In the genomic region with DNA sequence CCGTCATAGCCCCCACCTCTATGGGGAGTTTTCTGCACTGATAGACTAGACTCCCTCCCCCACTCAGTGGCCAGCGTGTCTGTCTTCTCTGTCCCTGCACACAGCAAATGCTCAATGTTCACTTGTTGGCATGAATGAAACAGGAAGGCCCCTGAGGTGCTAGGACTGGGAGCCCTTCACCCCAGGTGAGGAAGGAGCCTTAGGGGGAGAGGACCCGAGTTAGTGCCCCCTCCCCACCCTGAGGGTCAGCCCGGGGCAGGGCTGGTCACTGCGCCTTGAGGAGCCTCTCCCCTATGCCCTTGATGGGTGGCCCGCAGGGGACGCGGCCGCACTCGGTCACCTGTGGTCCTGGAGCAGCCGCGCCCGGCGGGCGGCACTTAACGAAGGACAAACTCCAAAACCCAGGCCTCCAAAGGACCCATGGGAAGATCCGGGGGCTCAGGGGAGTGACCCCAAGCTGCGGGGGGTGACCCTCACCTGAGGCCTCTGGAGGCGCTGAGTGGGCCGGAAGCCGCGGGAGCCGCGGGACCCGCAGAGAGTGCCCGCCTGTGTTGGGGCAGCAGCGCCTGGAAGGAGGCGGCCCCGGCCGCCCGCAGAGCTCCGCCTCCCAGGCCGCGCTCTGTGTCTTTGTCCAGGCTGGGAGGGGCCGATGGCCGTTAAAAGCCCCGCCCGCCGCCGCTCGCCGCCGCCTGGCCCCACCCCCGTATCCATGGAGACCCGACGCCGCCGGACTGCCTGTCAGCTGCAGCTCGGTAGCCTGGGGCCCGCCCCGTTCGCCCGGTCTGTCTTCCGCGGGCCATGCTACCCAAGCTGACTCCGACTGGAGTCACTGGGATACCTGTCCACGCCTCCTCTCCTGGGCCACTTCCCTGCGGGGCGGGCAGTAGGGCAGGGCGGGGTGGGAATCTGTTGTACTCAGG, we compare ENCODE assay signal across 8 cellular contexts. TPM values are rescaled to one million over a fixed set of nuclear protein-coding genes. Genes with fewer than 3 reads are reported as not detected.
DNase-seq lines count a peak whose midpoint lies in the region; ATAC-seq and TF ChIP-seq lines count a peak whose summit lies in the region.

No MANE protein-coding gene starts in this region.

- H3K27me3 ChIP-seq in right atrium auricular region (no peaks in the 10 kb centered on the region), psoas muscle (ENCODE audit: insufficient read depth in 3 of 3, low read length in 2 of 3) (no peaks in the 10 kb centered on the region)

- 1 to 2% (median 2%) methylated on average over 35 to 60 of the region's 60 CpGs for WGBS in psoas muscle, 3 donors

- H3K4me3 Mint-ChIP-seq in T-helper 17 cell, result peak overlapping the region; percentile 84

- peaks cover 7% of the 10 kb centered on the region for H3K27me3 Mint-ChIP-seq in T-helper 17 cell

- H3K9me3 ChIP-seq in T-helper 17 cell (ENCODE audit: control insufficient read depth, low read length, poor library complexity, severe bottlenecking) (no peaks in the 10 kb centered on the region), right atrium auricular region (no peaks in the 10 kb centered on the region), psoas muscle (no peaks in the 10 kb centered on the region)

- peak; percentile 92 for ATAC-seq in HG02798 (IDR thresholded peaks at IDR 0.05; ENCODE audit: poor library complexity, unreplicated experiment)
- ATAC-seq in T-helper 17 cell, result peak; percentile 75
- peak; percentile 91 to 93 (median 92) for ATAC-seq in psoas muscle

- H3K27ac ChIP-seq in right atrium auricular region (peak overlapping the region; percentile 76 to 84), psoas muscle (peak overlapping the region; percentile 63)

- no peak overlapping the region for H3K27ac Mint-ChIP-seq in T-helper 17 cell

- no peak for TF ChIP-seq CTCF in right atrium auricular region (IDR thresholded peaks at IDR 0.05)
- no peak for TF ChIP-seq CTCF in psoas muscle (IDR thresholded peaks at IDR 0.05)

- intact Hi-C loops in psoas muscle (cut with DNase I), result no loop called here

- no peaks in the 10 kb centered on the region for H3K36me3 ChIP-seq in right atrium auricular region
- no peaks in the 10 kb centered on the region for H3K36me3 ChIP-seq in psoas muscle (ENCODE audit: insufficient read depth in 1 of 2, low read depth in 1 of 2)

- H3K4me3 ChIP-seq in right atrium auricular region (peak overlapping the region; percentile 56 to 73), psoas muscle (peak overlapping the region; percentile 81)

- TF ChIP-seq POLR2A in GM15510 (IDR thresholded peaks at IDR 0.05; ENCODE audit: borderline replicate concordance, extremely low read depth, insufficient read length), result peak; percentile 19

- H3K36me3 Mint-ChIP-seq in T-helper 17 cell (ENCODE audit: low read depth), result no peaks in the 10 kb centered on the region

- H3K4me1 ChIP-seq in right atrium auricular region (peaks cover 0 to 47% of the 10 kb centered on the region in 2 donors), psoas muscle (peaks cover 32% of the 10 kb centered on the region)

- peaks cover 15% of the 10 kb centered on the region for H3K4me1 Mint-ChIP-seq in T-helper 17 cell

- peak; percentile 27 for DNase-seq in NCI-H1436 treated with DMSO at 0.1 percent for 48 hours (lab: John Stamatoyannopoulos, UW)
- DNase-seq in T-helper 17 cell, result peak; percentile 55 to 78 (median 76)
- DNase-seq in anterior cingulate cortex (lab: John Stamatoyannopoulos, UW), result peak; percentile 25 to 96 (median 88)
- DNase-seq in right atrium auricular region (ENCODE audit: low spot score), result peak; percentile 95
- DNase-seq in psoas muscle, result peak; percentile 97 to 99
- peak; percentile 97 for DNase-seq in ureter (ENCODE audit: low spot score)

RNA-seq across cellular contexts. Expression of a gene that starts 15.4 kb away (rescaled TPM):
- 10 to 100 TPM; 16.6 to 20.0 TPM for total RNA-seq in T-helper 17 cell
- 1 to 10 TPM; 1.7 to 2.0 TPM for total RNA-seq in right atrium auricular region
- total RNA-seq in psoas muscle, result 1 to 10 TPM in 1 of 4 donors, under 1 TPM in 3; 0.39 to 1.0 (median 0.75) TPM
- polyA plus RNA-seq in psoas muscle, result 1 to 10 TPM in 1 of 3 donors, under 1 TPM in 2; 0.08 to 1.0 (median 0.47) TPM
- 7.9 TPM for total RNA-seq in ureter

RNA-seq across cellular contexts. Expression of a gene that starts 24.2 kb away (rescaled TPM):
- total RNA-seq in T-helper 17 cell, result 10 to 100 TPM; 41.8 to 60.6 TPM
- total RNA-seq in right atrium auricular region, result 100 to 1,000 TPM in 1 of 2 donors, 10 to 100 TPM in 1; 69.8 to 111 TPM
- 100 to 1,000 TPM; 145 to 266 (median 188) TPM for total RNA-seq in psoas muscle
- polyA plus RNA-seq in psoas muscle, result 100 to 1,000 TPM; 171 to 256 (median 198) TPM
- total RNA-seq in ureter, result 63.1 TPM

RNA-seq across cellular contexts. Expression of a gene that starts 58.6 kb away (rescaled TPM):
- total RNA-seq in T-helper 17 cell (1 to 10 TPM; 5.8 to 5.9 TPM), right atrium auricular region (1 to 10 TPM; 1.4 to 1.9 TPM), psoas muscle (1 to 10 TPM; 1.3 to 1.9 (median 1.6) TPM), ureter (3.5 TPM)
- polyA plus RNA-seq in psoas muscle, result 1 to 10 TPM in 1 of 3 donors, under 1 TPM in 2; 0.55 to 4.0 (median 0.65) TPM

Comparison
In these comparisons a context has a peak if more than half of its experiments do, and no peak if none do; other contexts are left out.
1. Peak in every context shown above with its lines: DNase-seq, ATAC-seq, H3K4me3 ChIP-seq and H3K27ac ChIP-seq.
2. DNase-seq: peak in every context shown above with its lines; median percentile 98 in psoas muscle; 97 in ureter; 95 in right atrium auricular region; 88 in anterior cingulate cortex; 76 in T-helper 17 cell; 27 in NCI-H1436 treated with DMSO at 0.1 percent for 48 hours.